Comparison of ENCODE assay signal across 9 cellular contexts in genomic region chr3:99659032-99659431, GRCh38. TPM values are rescaled to one million over a fixed set of nuclear protein-coding genes. Genes with fewer than 3 reads are reported as not detected.
DNase-seq lines count a peak whose midpoint lies in the region; FAIRE-seq and TF ChIP-seq lines count a peak whose summit lies in the region.
"Had no signal": no experiment of that assay in that cellular context is flagged by ENCODE, and none has a peak within 500 bp of the region (broad histone marks: within the 10 kb centered on the region; RNA-seq: fewer than 3 reads in every experiment).

No MANE protein-coding gene starts in this region.

- H3K4me3 ChIP-seq in fibroblast of pulmonary artery (replicated peaks; ENCODE audit: low read depth, low read length) (no peak overlapping the region), retinal pigment epithelial cell (ENCODE audit: low read length) (no peak overlapping the region)

- no peak for TF ChIP-seq POLR2A in GM12892 (IDR thresholded peaks at IDR 0.05; ENCODE audit: low read depth, low read length)

- TF ChIP-seq CTCF in fibroblast of pulmonary artery (IDR thresholded peaks at IDR 0.05; ENCODE audit: low read length, missing control alignments): no peak
- TF ChIP-seq CTCF in retinal pigment epithelial cell (conservative IDR thresholded peaks at IDR 0.05; ENCODE audit: low read depth, low read length): no peak

- peak; percentile 14 for FAIRE-seq in GM12892 (lab: Jason Lieb, UNC)

- no peak for DNase-seq in GM12892 (ENCODE audit: insufficient read length)
- DNase-seq in RPMI7951 (ENCODE audit: low read depth): peak; percentile 99
- peak; percentile 96 for DNase-seq in fibroblast of pulmonary artery (ENCODE audit: low read depth)
- DNase-seq in retinal pigment epithelial cell (ENCODE audit: low read depth): peak; percentile 96
- no peak for DNase-seq in effector CD8-positive, alpha-beta T cell (lab: John Stamatoyannopoulos, UW)
- no peak for DNase-seq in head of caudate nucleus
- DNase-seq in DMS79 treated with DMSO at 0.1 percent for 48 hours (lab: John Stamatoyannopoulos, UW): no peak
- no peak for DNase-seq in DMS79 (lab: John Stamatoyannopoulos, UW)
- DNase-seq: NCI-H1105 had no signal

- intact Hi-C loops in head of caudate nucleus (cut with DNase I): no loop called here

RNA-seq across cellular contexts. Expression of gene COL8A1, which starts 20.6 kb away (rescaled TPM):
- 0.04 TPM for polyA plus RNA-seq in GM12892 (2012; ENCODE audit: missing spikeins)
- total RNA-seq in RPMI7951 (2014; rRNA removed; shearing (Covaris generic)): 22.5 and 25.1 TPM in 2 replicates

Comparison
In these comparisons a context has a peak if more than half of its experiments do, and no peak if none do; other contexts are left out.
1. DNase-seq: peak in RPMI7951 (single experiment), fibroblast of pulmonary artery (single experiment) and retinal pigment epithelial cell (single experiment); none in GM12892 (single experiment), effector CD8-positive, alpha-beta T cell (single experiment), head of caudate nucleus (0 of 42), DMS79 treated with DMSO at 0.1 percent for 48 hours (single experiment) and DMS79 (single experiment).